In the genomic region with DNA sequence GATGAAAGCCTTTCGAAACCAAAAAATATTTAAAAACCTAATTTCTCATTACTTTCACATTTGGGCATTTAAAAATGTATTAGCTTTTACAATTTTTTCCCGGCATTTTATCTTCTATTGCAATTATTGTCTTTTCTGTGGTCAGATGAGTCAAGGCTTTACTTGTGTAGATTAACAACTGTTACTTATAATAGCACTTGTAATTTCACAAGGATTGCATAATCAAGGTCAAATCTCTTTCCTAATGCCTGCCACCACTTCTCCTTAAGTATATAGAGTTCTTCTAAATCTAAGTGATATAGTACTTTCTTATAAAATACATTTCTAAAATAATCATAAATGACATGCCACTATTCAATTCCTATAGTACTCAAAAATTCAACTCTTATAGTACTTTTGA, we compare ENCODE assay signal across 13 cellular contexts.
DNase-seq lines count a peak whose midpoint lies in the region; ATAC-seq, FAIRE-seq and TF ChIP-seq lines count a peak whose summit lies in the region.
"Had no signal": no experiment of that assay in that cellular context is flagged by ENCODE, and none has a peak within 500 bp of the region (broad histone marks: within the 10 kb centered on the region; RNA-seq: fewer than 3 reads in every experiment).

No MANE protein-coding gene starts in this region.

- H3K4me1 ChIP-seq in neutrophil (ENCODE audit: control insufficient read depth in 1 of 2, insufficient read depth in 1 of 2, low read depth in 1 of 2, low read length in 1 of 2), result peaks cover 19 to 20% of the 10 kb centered on the region in 2 experiments
- H3K4me1 ChIP-seq: vagina had no signal

- peaks cover 18% of the 10 kb centered on the region for H3K9me3 ChIP-seq in neutrophil
- H3K9me3 ChIP-seq: vagina had no signal

- FAIRE-seq in urothelium cell line (lab: Jason Lieb, UNC), result no peak

- H3K27me3 ChIP-seq in neutrophil, result no peaks in the 10 kb centered on the region
- H3K27me3 ChIP-seq: vagina had no signal

- ATAC-seq in HG03108 (IDR thresholded peaks at IDR 0.05; ENCODE audit: unreplicated experiment), result no peak

- DNase-seq in EH (ENCODE audit: low read depth), result peak; percentile 90
- peak; percentile 94 for DNase-seq in NOMO-1 treated with DMSO at 0.1 percent for 48 hours (lab: John Stamatoyannopoulos, UW; ENCODE audit: unreplicated experiment)
- peak; percentile 93 for DNase-seq in choroid plexus epithelial cell (ENCODE audit: low read depth)
- no peak for DNase-seq in NCI-H526 (lab: John Stamatoyannopoulos, UW)
- DNase-seq in NAMALWA (ENCODE audit: low spot score), result no peak
- no peak for DNase-seq in urothelium cell line (ENCODE audit: low spot score)
- DNase-seq: activated CD4-positive, alpha-beta T cell treated with anti-CD3 and anti-CD28 coated beads, Interleukin-2, amount 50 U/mL, for 48 hours; activated gamma-delta T cell; NCI-H1105 treated with DMSO at 0.1 percent for 48 hours; NCI-H748 treated with DMSO at 0.1 percent for 48 hours had no signal

- TF ChIP-seq CTCF in choroid plexus epithelial cell (conservative IDR thresholded peaks at IDR 0.05; ENCODE audit: low read depth, low read length) (no peak), neutrophil (IDR thresholded peaks at IDR 0.05) (no peak)

- no peaks in the 10 kb centered on the region for H3K36me3 ChIP-seq in neutrophil
- H3K36me3 ChIP-seq: vagina had no signal

- H3K4me3 ChIP-seq in choroid plexus epithelial cell (ENCODE audit: low read depth, low read length) (no peak overlapping the region), neutrophil (ENCODE audit: low read depth in 1 of 2, low read length in 1 of 2) (no peak overlapping the region)
- H3K4me3 ChIP-seq: vagina had no signal

- peak overlapping the region; percentile 59 for H3K27ac ChIP-seq in neutrophil
- H3K27ac ChIP-seq: vagina had no signal

Comparison
In these comparisons a context has a peak if more than half of its experiments do, and no peak if none do; other contexts are left out.
1. DNase-seq: peak in EH (single experiment), NOMO-1 treated with DMSO at 0.1 percent for 48 hours (single experiment) and choroid plexus epithelial cell (single experiment); none in NCI-H526 (0 of 2), NAMALWA (single experiment) and urothelium cell line (single experiment).